In the genomic region with DNA sequence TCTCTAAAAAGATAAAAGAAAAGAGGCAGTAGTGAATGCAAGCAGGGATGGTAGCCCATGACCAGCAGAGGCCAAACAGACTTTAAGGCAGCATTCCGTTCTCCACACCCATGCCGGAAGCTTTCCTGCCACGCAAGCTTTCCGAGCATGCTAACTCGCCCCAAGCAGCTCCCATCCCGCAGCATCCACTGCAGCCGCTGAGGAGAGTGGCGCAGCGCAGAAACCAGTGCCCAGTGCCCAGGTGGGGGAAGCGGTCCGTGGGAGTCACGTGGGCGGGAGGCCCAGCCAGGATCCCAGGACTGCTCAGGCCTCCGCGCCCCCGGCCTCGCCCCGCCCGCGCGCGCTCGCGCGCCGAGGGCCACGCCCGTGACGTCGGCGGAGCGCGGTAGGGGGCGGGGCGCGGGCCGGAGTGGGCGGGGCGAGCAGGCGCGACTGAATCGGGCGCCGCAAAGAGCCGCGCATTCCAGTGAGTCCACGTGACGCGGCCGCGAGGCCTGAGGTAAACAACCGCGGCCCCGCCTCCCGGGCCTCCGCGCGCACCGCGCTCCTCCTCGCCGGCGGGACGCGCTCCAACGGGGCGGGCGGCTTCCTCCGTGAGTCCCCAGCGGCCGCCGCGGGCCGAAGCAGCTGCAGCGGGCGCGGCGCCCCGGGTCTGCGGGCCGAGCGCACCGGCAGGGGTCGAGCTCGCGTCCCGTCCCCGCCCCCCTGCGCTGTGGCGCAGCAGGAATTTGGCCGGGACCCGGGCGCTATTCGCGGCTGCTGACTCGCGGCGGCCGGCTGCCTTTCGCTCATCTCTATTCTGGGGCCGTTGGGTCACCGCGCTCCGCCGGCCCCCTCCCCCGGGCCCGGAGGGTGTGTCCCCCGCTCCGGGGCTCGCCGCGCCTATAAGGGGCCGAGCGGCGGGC, we compare ENCODE assay signal across 8 cellular contexts. TPM values are rescaled to one million over a fixed set of nuclear protein-coding genes. Genes with fewer than 3 reads are reported as not detected.
A peak's percentile ranks its signal among the peaks of the same experiment; 100 is the strongest.
DNase-seq lines count a peak whose midpoint lies in the region; ATAC-seq and TF ChIP-seq lines count a peak whose summit lies in the region.

A gene with protein sequence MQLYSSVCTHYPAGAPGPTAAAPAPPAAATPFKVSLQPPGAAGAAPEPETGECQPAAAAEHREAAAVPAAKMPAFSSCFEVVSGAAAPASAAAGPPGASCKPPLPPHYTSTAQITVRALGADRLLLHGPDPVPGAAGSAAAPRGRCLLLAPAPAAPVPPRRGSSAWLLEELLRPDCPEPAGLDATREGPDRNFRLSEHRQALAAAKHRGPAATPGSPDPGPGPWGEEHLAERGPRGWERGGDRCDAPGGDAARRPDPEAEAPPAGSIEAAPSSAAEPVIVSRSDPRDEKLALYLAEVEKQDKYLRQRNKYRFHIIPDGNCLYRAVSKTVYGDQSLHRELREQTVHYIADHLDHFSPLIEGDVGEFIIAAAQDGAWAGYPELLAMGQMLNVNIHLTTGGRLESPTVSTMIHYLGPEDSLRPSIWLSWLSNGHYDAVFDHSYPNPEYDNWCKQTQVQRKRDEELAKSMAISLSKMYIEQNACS (plus strand): TSS at position 529 of the 905 bp plus-strand sequence. CDS start 383 bp downstream, outside the sequence.

- peaks cover 0 to 2% of the 10 kb centered on the region in 2 donors for H3K36me3 ChIP-seq in lung (ENCODE audit: control insufficient read depth in 2 of 2, insufficient read depth in 2 of 2, low read length in 2 of 2)

- peak; percentile 79 for ATAC-seq in GM19351 (IDR thresholded peaks at IDR 0.05; ENCODE audit: unreplicated experiment)
- peak; percentile 80 for ATAC-seq in HG03520 (IDR thresholded peaks at IDR 0.05; ENCODE audit: unreplicated experiment)
- ATAC-seq in activated CD8-positive, alpha-beta T cell treated with anti-CD3 and anti-CD28 coated beads for 36 hours: peak; percentile 85
- ATAC-seq in lung (ENCODE audit: insufficient read depth, low FRiP score): peak; percentile 94

- TF ChIP-seq CTCF in CD14-positive monocyte (IDR thresholded peaks at IDR 0.05) (no peak), lung (IDR thresholded peaks at IDR 0.05; ENCODE audit: control extremely low read depth, extremely low read depth) (no peak)
- no peak for TF ChIP-seq CTCF in activated CD8-positive, alpha-beta T cell treated with anti-CD3 and anti-CD28 coated beads for 36 hours (IDR thresholded peaks at IDR 0.05)

- H3K27ac ChIP-seq in lung (ENCODE audit: low read depth in 1 of 2, low read length in 1 of 2): peak within 1 kb of the TSS; percentile 95 to 100

- CTCF ChIA-PET in activated CD8-positive, alpha-beta T cell treated with anti-CD3 and anti-CD28 coated beads for 36 hours (lab: Charles Lee): interaction anchor here (0.6 to 2.7 kb wide), 7 partner anchors 10 to 124 kb away, joined by 3 to 8 read pairs (median 4); no protein-coding TSS in a partner anchor

- peak within 1 kb of the TSS; percentile 99 for H3K4me3 ChIP-seq in lung

- H3K27me3 Mint-ChIP-seq in CD14-positive monocyte (ENCODE audit: low read depth in 3 of 3): peaks cover 0 to 3% (median 0%) of the 10 kb centered on the region in 3 donors
- H3K27me3 Mint-ChIP-seq in activated CD8-positive, alpha-beta T cell treated with anti-CD3 and anti-CD28 coated beads for 36 hours: no peaks in the 10 kb centered on the region

- intact Hi-C loops in CD14-positive monocyte (cut with micrococcal nuclease): loop anchor here in 1 of 2 donors (2.0 to 5.0 kb wide), 2 partner anchors 26 to 106 kb away; no protein-coding TSS in a partner anchor
- intact Hi-C loops in activated CD8-positive, alpha-beta T cell treated with anti-CD3 and anti-CD28 coated beads for 36 hours (cut with micrococcal nuclease): no loop called here

- H3K9me3 Mint-ChIP-seq in CD14-positive monocyte: peaks cover 0 to 5% (median 2%) of the 10 kb centered on the region in 7 donors
- H3K9me3 Mint-ChIP-seq in activated CD8-positive, alpha-beta T cell treated with anti-CD3 and anti-CD28 coated beads for 36 hours: no peaks in the 10 kb centered on the region

- peaks cover 23 to 35% of the 10 kb centered on the region in 2 donors for H3K36me3 Mint-ChIP-seq in CD14-positive monocyte
- peaks cover 16% of the 10 kb centered on the region for H3K36me3 Mint-ChIP-seq in activated CD8-positive, alpha-beta T cell treated with anti-CD3 and anti-CD28 coated beads for 36 hours (ENCODE audit: low read depth)

- H3K4me1 Mint-ChIP-seq in CD14-positive monocyte: peaks cover 68% of the 10 kb centered on the region
- H3K4me1 Mint-ChIP-seq in activated CD8-positive, alpha-beta T cell treated with anti-CD3 and anti-CD28 coated beads for 36 hours (ENCODE audit: low read depth): peaks cover 30% of the 10 kb centered on the region

- peaks cover 3 to 4% of the 10 kb centered on the region in 2 donors for H3K4me1 ChIP-seq in lung (ENCODE audit: control insufficient read depth in 2 of 2, insufficient read depth in 2 of 2, low read length in 2 of 2)

- WGBS in lung, 2 donors: 0 to 1% methylated on average over 81 to 115 of the region's 115 CpGs

- no peaks in the 10 kb centered on the region for H3K27me3 ChIP-seq in lung (ENCODE audit: control insufficient read depth, insufficient read depth)

- H3K9me3 ChIP-seq in lung (ENCODE audit: control insufficient read depth in 2 of 2, insufficient read depth in 1 of 2, low read length in 1 of 2): no peaks in the 10 kb centered on the region

- POLR2A ChIA-PET in activated CD8-positive, alpha-beta T cell treated with anti-CD3 and anti-CD28 coated beads for 36 hours (lab: Charles Lee): interaction anchor here (0.7 to 1.3 kb wide), 3 partner anchors 10 to 62 kb away, joined by 3 to 4 read pairs (median 3); no protein-coding TSS in a partner anchor

- DNase-seq in CD14-positive monocyte (ENCODE audit: low spot score) (peak; percentile 94), NCI-H748 treated with DMSO at 0.1 percent for 48 hours (lab: John Stamatoyannopoulos, UW) (peak; percentile 43), ecto neural progenitor cell (ENCODE audit: low spot score) (peak; percentile 93), lung (ENCODE audit: low spot score) (peak; percentile 93)
- DNase-seq in activated CD8-positive, alpha-beta T cell treated with anti-CD3 and anti-CD28 coated beads for 36 hours: peak; percentile 92
- DNase-seq in stimulated activated CD4-positive, alpha-beta T cell treated with anti-CD3 and anti-CD28 coated beads, TNF-alpha, amount 100 ng/mL, for 24 hours (ENCODE audit: low read depth in 3 of 3): peak; percentile 84 to 93 (median 91)

- H3K4me3 Mint-ChIP-seq in CD14-positive monocyte: peak within 1 kb of the TSS; percentile 96 to 99
- peak within 1 kb of the TSS; percentile 92 for H3K4me3 Mint-ChIP-seq in activated CD8-positive, alpha-beta T cell treated with anti-CD3 and anti-CD28 coated beads for 36 hours

- H3K27ac Mint-ChIP-seq in CD14-positive monocyte: peak within 1 kb of the TSS; percentile 88 to 98 (median 95)
- H3K27ac Mint-ChIP-seq in activated CD8-positive, alpha-beta T cell treated with anti-CD3 and anti-CD28 coated beads for 36 hours: peak within 1 kb of the TSS; percentile 76

RNA-seq across cellular contexts. Expression of the gene that starts here (rescaled TPM):
- polyA plus RNA-seq in CD14-positive monocyte (10 to 100 TPM; 18.8 to 24.5 TPM), lung (10 to 100 TPM; 10.3 to 12.0 TPM)
- 1 to 10 TPM; 6.6 to 7.0 TPM for total RNA-seq in activated CD8-positive, alpha-beta T cell treated with anti-CD3 and anti-CD28 coated beads for 36 hours
- total RNA-seq in lung: 10 to 100 TPM; 24.3 to 24.9 TPM

Comparison
In these comparisons a context has a peak if more than half of its experiments do, and no peak if none do; other contexts are left out.
1. Peak in every context shown above with its lines: DNase-seq, ATAC-seq, H3K4me3 ChIP-seq and H3K27ac ChIP-seq.
2. DNase-seq: peak in every context shown above with its lines; median percentile 94 in CD14-positive monocyte; 93 in ecto neural progenitor cell; 93 in lung; 92 in activated CD8-positive, alpha-beta T cell treated with anti-CD3 and anti-CD28 coated beads for 36 hours; 91 in stimulated activated CD4-positive, alpha-beta T cell treated with anti-CD3 and anti-CD28 coated beads, TNF-alpha, amount 100 ng/mL, for 24 hours; 43 in NCI-H748 treated with DMSO at 0.1 percent for 48 hours.